14 cellular contexts compared by ENCODE assay signal in genomic region chr18:48799724-48800315, GRCh38.
DNase-seq lines count a peak whose midpoint lies in the region; ATAC-seq and TF ChIP-seq lines count a peak whose summit lies in the region.
"Had no signal": no experiment of that assay in that cellular context is flagged by ENCODE, and none has a peak within 500 bp of the region (broad histone marks: within the 10 kb centered on the region; RNA-seq: fewer than 3 reads in every experiment).

No MANE protein-coding gene starts in this region.

- H3K9me3 ChIP-seq in body of pancreas = no peaks in the 10 kb centered on the region
- H3K9me3 ChIP-seq: ovary had no signal

- intact Hi-C loops in body of pancreas (cut with DNase I) = no loop called here

- DNase-seq in activated CD4-positive, alpha-beta T cell treated with anti-CD3 and anti-CD28 coated beads for 1 hour = peak; percentile 3
- DNase-seq in activated CD4-positive, alpha-beta T cell treated with anti-CD3 and anti-CD28 coated beads, Interleukin-2, amount 50 U/mL, for 1 hour = no peak
- DNase-seq in HFFc6 (no peak), body of pancreas (peak in 3 of 4 donors; percentile 2 to 10 (median 3)), NCI-H2107 (lab: John Stamatoyannopoulos, UW) (no peak), DMS53 treated with DMSO at 0.1 percent for 48 hours (lab: John Stamatoyannopoulos, UW; ENCODE audit: unreplicated experiment) (no peak)
- DNase-seq: 8988T; kidney glomerular epithelial cell; NCI-H82; stimulated activated CD4-positive, alpha-beta T cell treated with anti-CD3 and anti-CD28 coated beads, Interleukin-12 subunit alpha, Interleukin-12 subunit beta, amount 100 ng/mL, for 4 hours had no signal

- no peak for ATAC-seq in body of pancreas
- ATAC-seq in stimulated activated memory B cell treated with anti-CD40 and anti-IgM and Interleukin-4, amounts not matched to agents 10 μg/mL and 1 μg/mL and 100 μg/mL, for 72 hours = peak; percentile 13
- no peak for ATAC-seq in GM18520 (IDR thresholded peaks at IDR 0.05; ENCODE audit: unreplicated experiment)

- no peaks in the 10 kb centered on the region for H3K27me3 ChIP-seq in body of pancreas
- H3K27me3 ChIP-seq: ovary had no signal

- H3K27ac Mint-ChIP-seq in HFFc6 = no peak overlapping the region
- H3K27ac Mint-ChIP-seq in stimulated activated memory B cell treated with anti-CD40 and anti-IgM and Interleukin-4, amounts not matched to agents 10 μg/mL and 1 μg/mL and 100 μg/mL, for 72 hours = peak overlapping the region; percentile 97
- H3K27ac Mint-ChIP-seq: CD4-positive, alpha-beta T cell had no signal

- H3K9me3 Mint-ChIP-seq in HFFc6 = no peaks in the 10 kb centered on the region
- no peaks in the 10 kb centered on the region for H3K9me3 Mint-ChIP-seq in stimulated activated memory B cell treated with anti-CD40 and anti-IgM and Interleukin-4, amounts not matched to agents 10 μg/mL and 1 μg/mL and 100 μg/mL, for 72 hours
- H3K9me3 Mint-ChIP-seq: CD4-positive, alpha-beta T cell had no signal

- 86 to 98% methylated on average over 8 of the region's 8 CpGs for WGBS in body of pancreas, 2 donors

- no peak overlapping the region for H3K4me3 ChIP-seq in body of pancreas
- H3K4me3 ChIP-seq: ovary had no signal

- H3K36me3 ChIP-seq in body of pancreas (replicated peaks in 1 of 2; ENCODE audit: insufficient read depth in 1 of 2, low read depth in 2 of 2) = no peaks in the 10 kb centered on the region
- H3K36me3 ChIP-seq: ovary had no signal

- no peak for TF ChIP-seq CTCF in HFFc6 (IDR thresholded peaks at IDR 0.05)
- no peak for TF ChIP-seq CTCF in body of pancreas (IDR thresholded peaks at IDR 0.05)

- H3K4me3 Mint-ChIP-seq in HFFc6 = peak overlapping the region; percentile 16; the same call in 1 of the 2 replicates
- no peak overlapping the region for H3K4me3 Mint-ChIP-seq in stimulated activated memory B cell treated with anti-CD40 and anti-IgM and Interleukin-4, amounts not matched to agents 10 μg/mL and 1 μg/mL and 100 μg/mL, for 72 hours
- H3K4me3 Mint-ChIP-seq: CD4-positive, alpha-beta T cell had no signal

- H3K4me1 Mint-ChIP-seq in HFFc6 (ENCODE audit: low read depth) = peaks cover 29% of the 10 kb centered on the region
- peaks cover 70% of the 10 kb centered on the region for H3K4me1 Mint-ChIP-seq in stimulated activated memory B cell treated with anti-CD40 and anti-IgM and Interleukin-4, amounts not matched to agents 10 μg/mL and 1 μg/mL and 100 μg/mL, for 72 hours

- H3K4me1 ChIP-seq in body of pancreas = peaks cover 20% of the 10 kb centered on the region

- H3K27ac ChIP-seq in body of pancreas = no peak overlapping the region
- H3K27ac ChIP-seq: ovary had no signal

- TF ChIP-seq POLR2A in body of pancreas (IDR thresholded peaks at IDR 0.05) = no peak

- H3K27me3 Mint-ChIP-seq in HFFc6 (ENCODE audit: insufficient read depth) = peaks cover 8% of the 10 kb centered on the region
- H3K27me3 Mint-ChIP-seq in stimulated activated memory B cell treated with anti-CD40 and anti-IgM and Interleukin-4, amounts not matched to agents 10 μg/mL and 1 μg/mL and 100 μg/mL, for 72 hours = no peaks in the 10 kb centered on the region
- H3K27me3 Mint-ChIP-seq: CD4-positive, alpha-beta T cell had no signal

- peaks cover 32% of the 10 kb centered on the region for H3K36me3 Mint-ChIP-seq in HFFc6 (ENCODE audit: low read depth)
- H3K36me3 Mint-ChIP-seq in stimulated activated memory B cell treated with anti-CD40 and anti-IgM and Interleukin-4, amounts not matched to agents 10 μg/mL and 1 μg/mL and 100 μg/mL, for 72 hours = peaks cover 9% of the 10 kb centered on the region

Comparison
In these comparisons a context has a peak if more than half of its experiments do, and no peak if none do; other contexts are left out.
1. DNase-seq: peak in activated CD4-positive, alpha-beta T cell treated with anti-CD3 and anti-CD28 coated beads for 1 hour (single experiment) and body of pancreas (3 of 4); none in activated CD4-positive, alpha-beta T cell treated with anti-CD3 and anti-CD28 coated beads, Interleukin-2, amount 50 U/mL, for 1 hour (single experiment), HFFc6 (single experiment), NCI-H2107 (single experiment) and DMS53 treated with DMSO at 0.1 percent for 48 hours (single experiment).